ENCODE assay signal across 6 cellular contexts in the genomic region with DNA sequence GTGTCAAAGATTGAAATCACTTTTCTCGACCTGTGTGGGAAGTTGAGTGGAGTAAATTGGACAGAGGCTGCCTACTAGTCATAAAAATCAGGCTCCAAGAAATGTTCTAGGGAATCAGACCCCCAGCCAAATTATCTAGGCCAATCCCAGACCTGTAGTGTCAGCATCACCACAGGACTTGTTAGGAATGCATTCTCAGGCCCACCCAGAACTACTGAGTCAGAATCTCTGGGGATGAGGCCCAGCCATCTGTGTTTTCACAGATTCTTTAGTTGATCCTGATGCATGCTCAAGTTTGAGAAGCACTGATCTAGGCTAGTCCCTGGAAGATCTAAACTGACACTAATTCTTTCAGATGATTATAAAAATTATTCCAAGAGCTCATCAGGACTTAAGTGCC.
"Had no signal": no experiment of that assay in that cellular context is flagged by ENCODE, and none has a peak within 500 bp of the region (broad histone marks: within the 10 kb centered on the region; RNA-seq: fewer than 3 reads in every experiment).

No MANE protein-coding gene starts in this region.

- H3K27ac ChIP-seq: HL-60 had no signal

- DNase-seq: IMR-90, KBM-7, KG1 had no signal

- ATAC-seq: HepG2, K562 had no signal

- H3K4me3 ChIP-seq: K562 had no signal
